8 cellular contexts compared by ENCODE assay signal in the genomic region with DNA sequence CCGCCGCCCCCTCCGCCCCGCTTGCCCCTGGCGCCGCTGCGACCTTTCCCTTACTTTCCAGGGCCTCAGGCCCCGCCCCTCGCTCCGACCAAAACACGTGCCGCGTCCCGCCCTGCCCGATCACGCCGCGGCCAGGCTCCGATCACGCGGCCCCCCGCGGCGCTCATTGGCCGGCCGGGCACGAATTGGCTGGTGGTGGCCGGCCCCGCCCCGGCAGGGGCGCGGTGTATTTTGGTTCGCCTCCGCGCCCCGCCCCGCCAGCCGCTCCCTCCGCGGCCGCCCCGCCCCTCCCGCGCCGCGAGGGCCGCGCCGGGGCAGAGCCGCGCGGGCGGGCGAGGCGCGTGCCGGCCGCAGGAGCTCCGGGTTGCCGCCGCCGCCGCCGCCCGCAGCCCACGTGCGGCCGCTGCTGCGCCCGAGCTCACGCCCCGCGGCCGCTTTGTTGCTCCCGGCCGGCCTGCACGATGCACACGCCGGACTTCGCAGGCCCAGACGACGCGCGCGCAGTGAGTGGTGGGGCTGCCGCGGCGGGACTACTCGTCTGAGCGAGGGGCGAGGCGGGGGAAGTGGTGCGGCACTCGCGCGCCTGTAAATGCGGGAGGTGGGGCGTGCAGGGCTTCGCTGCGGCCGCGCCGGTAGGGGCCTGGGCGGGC. TPM values are rescaled to one million over a fixed set of nuclear protein-coding genes. Genes with fewer than 3 reads are reported as not detected.
DNase-seq lines count a peak whose midpoint lies in the region; ATAC-seq and TF ChIP-seq lines count a peak whose summit lies in the region.

A gene (plus strand): TSS at position 295 of the 650 bp plus-strand sequence. CDS start 167 bp downstream, at position 462.

- TF ChIP-seq POLR2A in right lobe of liver (IDR thresholded peaks at IDR 0.05): peak; percentile 92

- WGBS in right lobe of liver (ENCODE audit: insufficient coverage, low coverage, low lambda C conversion rate, missing lambda C conversion rate): 0% methylated on average over 7 of the region's 104 CpGs

- intact Hi-C loops in right lobe of liver (cut with DNase I): no loop called here

- H3K9me3 ChIP-seq in right lobe of liver: no peaks in the 10 kb centered on the region

- peak; percentile 83 for ATAC-seq in GM19025 (IDR thresholded peaks at IDR 0.05; ENCODE audit: low read depth, unreplicated experiment)
- peak; percentile 67 for ATAC-seq in HG03280 (IDR thresholded peaks at IDR 0.05; ENCODE audit: unreplicated experiment)
- peak; percentile 40 to 63 (median 55) for ATAC-seq in right lobe of liver

- H3K4me1 ChIP-seq in right lobe of liver: peaks cover 0 to 59% (median 18%) of the 10 kb centered on the region in 4 donors

- POLR2A ChIA-PET in AG04449 (lab: Yijun Ruan, JAX): no interaction called here

- DNase-seq in AG04449 (ENCODE audit: low read depth, low spot score) (no peak), NCI-H460 (ENCODE audit: extremely low read depth, low read depth) (peak; percentile 83), dermis microvascular lymphatic vessel endothelial cell (ENCODE audit: low read depth in 2 of 2) (peak; percentile 77 to 92), right lobe of liver (peak; percentile 94 to 95 (median 94))
- DNase-seq in activated CD4-positive, alpha-beta T cell treated with anti-CD3 and anti-CD28 coated beads, Interleukin-2, amount 50 U/mL, for 4 hours: peak; percentile 70 to 76
- peak; percentile 60 to 61 for DNase-seq in stimulated activated CD4-positive, alpha-beta T cell treated with anti-CD3 and anti-CD28 coated beads, Interleukin-2, amount 100 ng/mL, for 48 hours

- CTCF ChIA-PET in AG04449 (lab: Yijun Ruan, JAX): interaction anchor here (1.1 to 12.4 kb wide), 5 partner anchors 14 to 273 kb away, joined by 4 to 293 read pairs (median 5); no protein-coding TSS in a partner anchor

- H3K36me3 ChIP-seq in right lobe of liver: peaks cover 3 to 18% (median 10%) of the 10 kb centered on the region in 4 donors

- no peak for TF ChIP-seq CTCF in AG04449 (IDR thresholded peaks at IDR 0.05; ENCODE audit: insufficient read depth, low read length, missing control alignments)
- TF ChIP-seq CTCF in right lobe of liver (IDR thresholded peaks at IDR 0.05): no peak

- peak within 1 kb of the TSS; percentile 89 to 98 (median 95) for H3K27ac ChIP-seq in right lobe of liver

- no peaks in the 10 kb centered on the region for H3K27me3 ChIP-seq in right lobe of liver

- H3K4me3 ChIP-seq in AG04449 (ENCODE audit: low read depth, low read length) (peak within 1 kb of the TSS; percentile 64), right lobe of liver (peak within 1 kb of the TSS; percentile 62 to 85 (median 81))

RNA-seq across cellular contexts. Expression of the gene that starts here (rescaled TPM):
- 14.0 and 15.0 TPM in 2 replicates for total RNA-seq in NCI-H460 (2014; rRNA removed; shearing (Covaris generic))
- polyA plus RNA-seq in NCI-H460 (2014; cell fraction: nucleus; rRNA removed): 2.9 and 4.2 TPM in 2 replicates
- 4.4 and 7.7 TPM in 2 replicates for total RNA-seq in dermis microvascular lymphatic vessel endothelial cell
- 10 to 100 TPM; 10.9 to 40.1 (median 27.8) TPM for total RNA-seq in right lobe of liver
